In the genomic region with DNA sequence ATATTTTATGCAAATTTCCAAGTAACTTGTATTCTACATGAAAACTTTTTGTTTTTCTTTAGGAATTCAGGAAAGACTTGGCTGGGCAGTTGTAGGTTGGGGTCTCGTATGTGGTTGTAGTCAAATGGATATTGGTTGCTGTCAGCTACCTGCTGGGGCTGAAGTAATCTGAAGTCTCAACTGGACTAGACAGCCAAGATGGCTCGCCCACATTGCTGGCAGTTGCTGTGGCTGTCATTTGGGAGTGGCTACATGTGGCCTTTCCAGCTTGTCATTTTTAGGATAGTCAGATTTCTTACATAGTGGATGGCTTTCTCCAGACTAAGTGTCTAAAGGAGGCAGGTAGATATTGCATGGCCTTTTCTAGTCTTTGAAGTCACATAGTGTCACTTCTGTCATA, we compare ENCODE assay signal across 11 cellular contexts. TPM values are rescaled to one million over a fixed set of nuclear protein-coding genes. Genes with fewer than 3 reads are reported as not detected.
A peak's percentile ranks its signal among the peaks of the same experiment; 100 is the strongest.
DNase-seq lines count a peak whose midpoint lies in the region; ATAC-seq, FAIRE-seq and TF ChIP-seq lines count a peak whose summit lies in the region.
"Had no signal": no experiment of that assay in that cellular context is flagged by ENCODE, and none has a peak within 500 bp of the region (broad histone marks: within the 10 kb centered on the region; RNA-seq: fewer than 3 reads in every experiment).

No MANE protein-coding gene starts in this region.

- no TSS peak for BruUV-seq in K562 (replicated peaks; lab: Mats Ljungman, UMichigan)

- POLR2A ChIA-PET in K562 (lab: Yijun Ruan, JAX) = no interaction called here

- ATAC-seq in K562 = peak; percentile 31; the same call in 1 of the 3 replicates
- peak in 3 of 4 donors; percentile 30 to 58 (median 50) for ATAC-seq in psoas muscle
- ATAC-seq in natural killer cell = no peak

- CTCF ChIA-PET in K562 (lab: Yijun Ruan, JAX; ENCODE audit: low intra/inter-chr PET ratio) = interaction anchor here (1.2 to 1.8 kb wide), 3 partner anchors 38 to 364 kb away, joined by 3 to 6 read pairs (median 6); no protein-coding TSS in a partner anchor

- H2AFZ ChIP-seq in K562 (ENCODE audit: low read depth, low read length) = no peak overlapping the region

- H3K4me3 ChIP-seq in K562 = no peak overlapping the region
- no peak overlapping the region for H3K4me3 ChIP-seq in psoas muscle
- H3K4me3 ChIP-seq in colonic mucosa = no peak overlapping the region

- TF ChIP-seq CTCF in K562 (IDR thresholded peaks at IDR 0.05 in 2 of 3, conservative IDR thresholded peaks at IDR 0.05 in 1 of 3; ENCODE audit: insufficient read depth in 2 of 3, low read depth in 1 of 3, low read length in 3 of 3) (no peak), psoas muscle (IDR thresholded peaks at IDR 0.05) (no peak), HFFc6 (IDR thresholded peaks at IDR 0.05) (no peak), natural killer cell (IDR thresholded peaks at IDR 0.05) (no peak), colonic mucosa (IDR thresholded peaks at IDR 0.05) (no peak)

- intact Hi-C loops in K562 (cut with micrococcal nuclease) (loop anchor here (1.0 to 10.0 kb wide), 6 partner anchors 38 to 474 kb away; a partner anchor contains a TSS), psoas muscle (cut with DNase I) (loop anchor here (5.0 to 10.0 kb wide), 3 partner anchors 34 to 366 kb away; a partner anchor contains a TSS), natural killer cell (cut with micrococcal nuclease) (loop anchor here (1.0 kb wide), 1 partner anchor 364 kb away; no protein-coding TSS in a partner anchor), colonic mucosa (cut with DNase I) (no loop called here), posterior vena cava (cut with DNase I) (loop anchor here (5.0 to 10.0 kb wide), 2 partner anchors 39 to 154 kb away; no protein-coding TSS in a partner anchor)

- in situ Hi-C loops in K562 (cut with MboI) = no loop called here

- TF ChIP-seq POLR2A in K562 (conservative IDR thresholded peaks at IDR 0.05) = no peak

- peaks cover 93% of the 10 kb centered on the region for H3K79me2 ChIP-seq in K562 (ENCODE audit: control insufficient read depth, insufficient read depth, low read length)

- no peak overlapping the region for H3K27ac ChIP-seq in K562 (ENCODE audit: extremely low read depth, low read depth, low read length)
- peak overlapping the region; percentile 12 for H3K27ac ChIP-seq in psoas muscle
- no peak overlapping the region for H3K27ac ChIP-seq in colonic mucosa

- no peak overlapping the region for H3K27ac Mint-ChIP-seq in HFFc6
- no peak overlapping the region for H3K27ac Mint-ChIP-seq in natural killer cell

- H3K4me3 Mint-ChIP-seq in HFFc6 = no peak overlapping the region
- H3K4me3 Mint-ChIP-seq in natural killer cell = no peak overlapping the region
- H3K4me3 Mint-ChIP-seq: CD4-positive, alpha-beta memory T cell had no signal

- H3K9me3 Mint-ChIP-seq in HFFc6 (no peaks in the 10 kb centered on the region), natural killer cell (no peaks in the 10 kb centered on the region)
- H3K9me3 Mint-ChIP-seq: CD4-positive, alpha-beta memory T cell had no signal

- H3K4me1 ChIP-seq in K562 (replicated peaks in 1 of 2; ENCODE audit: control insufficient read depth in 2 of 2, insufficient read depth in 2 of 2, low read length in 2 of 2) (peaks cover 0 to 16% of the 10 kb centered on the region in 2 experiments; a peak in 3 of 5 replicates), psoas muscle (peaks cover 22% of the 10 kb centered on the region), colonic mucosa (no peaks in the 10 kb centered on the region)

- peaks cover 3% of the 10 kb centered on the region; the same call in 1 of the 2 replicates for H3K9me3 ChIP-seq in K562 (replicated peaks; ENCODE audit: control insufficient read depth, insufficient read depth, low read depth, low read length)
- H3K9me3 ChIP-seq in psoas muscle = no peaks in the 10 kb centered on the region
- H3K9me3 ChIP-seq in colonic mucosa = no peaks in the 10 kb centered on the region

- no peaks in the 10 kb centered on the region for H3K9me1 ChIP-seq in K562 (ENCODE audit: control insufficient read depth, insufficient read depth, low read length)

- H3K36me3 Mint-ChIP-seq in HFFc6 (ENCODE audit: low read depth) = no peaks in the 10 kb centered on the region
- no peaks in the 10 kb centered on the region for H3K36me3 Mint-ChIP-seq in natural killer cell
- H3K36me3 Mint-ChIP-seq: CD4-positive, alpha-beta memory T cell had no signal

- no peak for TF ChIP-seq EP300 in K562 (IDR thresholded peaks at IDR 0.05; ENCODE audit: low read length)

- no peak overlapping the region for H3K4me2 ChIP-seq in K562 (ENCODE audit: insufficient read depth, low read length)

- no peaks in the 10 kb centered on the region; the same call in 1 of the 2 replicates for H4K20me1 ChIP-seq in K562 (replicated peaks; ENCODE audit: control insufficient read depth, insufficient read depth, low read length)

- FAIRE-seq in K562 (lab: Jason Lieb, UNC) = no peak

- peaks cover 2% of the 10 kb centered on the region; the same call in 1 of the 2 replicates for H3K27me3 Mint-ChIP-seq in HFFc6 (ENCODE audit: insufficient read depth)
- H3K27me3 Mint-ChIP-seq in natural killer cell (ENCODE audit: low read depth in 2 of 2) = no peaks in the 10 kb centered on the region
- H3K27me3 Mint-ChIP-seq: CD4-positive, alpha-beta memory T cell had no signal

- no peak for TF ChIP-seq RAD21 in K562 (CRISPR knock-in tag; conservative IDR thresholded peaks at IDR 0.05 in 1 of 2, IDR thresholded peaks at IDR 0.05 in 1 of 2)

- H3K4me1 Mint-ChIP-seq in HFFc6 (ENCODE audit: low read depth) (peaks cover under 1% of the 10 kb centered on the region; the same call in 1 of the 2 replicates), natural killer cell (peaks cover 22 to 23% of the 10 kb centered on the region in 2 donors)

- H3K36me3 ChIP-seq in K562 (ENCODE audit: control insufficient read depth, insufficient read depth, low read length) (0 out of 3 replicates have a peak, but pooled peaks cover 3% of the 10 kb centered on the region), psoas muscle (ENCODE audit: insufficient read depth in 1 of 2, low read depth in 1 of 2) (no peaks in the 10 kb centered on the region), colonic mucosa (no peaks in the 10 kb centered on the region)

- H3K27me3 ChIP-seq in K562 (ENCODE audit: control insufficient read depth in 2 of 2, insufficient read depth in 2 of 2, low read length in 2 of 2) (no peaks in the 10 kb centered on the region), psoas muscle (ENCODE audit: insufficient read depth in 3 of 3, low read length in 2 of 3) (no peaks in the 10 kb centered on the region), colonic mucosa (no peaks in the 10 kb centered on the region)

- H3K9ac ChIP-seq in K562 (ENCODE audit: insufficient read depth in 1 of 2, low read depth in 2 of 2, low read length in 2 of 2) = no peak overlapping the region; a peak in 1 of 4 replicates
- no peak overlapping the region for H3K9ac ChIP-seq in colonic mucosa (ENCODE audit: low read depth in 2 of 2, low read length in 2 of 2)

- DNase-seq in K562 (ENCODE audit: extremely low read depth in 1 of 4, low spot score in 3 of 4) (no peak), myocyte (ENCODE audit: low read depth) (peak; percentile 65), psoas muscle (no peak), HFFc6 (no peak), natural killer cell (no peak), colonic mucosa (no peak), posterior vena cava (ENCODE audit: low spot score) (no peak)
- DNase-seq: 8988T, COR-L47, GOT3 had no signal

- 64% methylated on average over 2 of the region's 2 CpGs for WGBS in K562 (ENCODE audit: insufficient coverage, low coverage, missing lambda C conversion rate)
- WGBS in psoas muscle, 3 donors = 59 to 78% (median 59%) methylated on average over 2 of the region's 2 CpGs

TF ChIP-seq in K562, 482 proteins besides CTCF, POLR2A, EP300 and RAD21 (continues in another document):
- TF ChIP-seq EP400 (IDR thresholded peaks at IDR 0.05) (no peak), MCM5 (IDR thresholded peaks at IDR 0.05; ENCODE audit: low read depth) (no peak), PHF8 (IDR thresholded peaks at IDR 0.05; ENCODE audit: borderline replicate concordance, low read length) (no peak), RBM14 (IDR thresholded peaks at IDR 0.05; ENCODE audit: borderline replicate concordance, insufficient read depth, low read depth, low read length) (no peak)

RNA-seq across cellular contexts. Expression of a gene that starts 32.6 kb away (rescaled TPM):
- total RNA-seq in K562 (2011; cell fraction: chromatin; rRNA removed; ENCODE audit: low replicate concordance) = 16.4 and 84.1 TPM in 2 replicates
- 24.0 and 28.2 TPM in 2 replicates for total RNA-seq in K562 (2011; cell fraction: nucleolus; rRNA removed)
- 25.2 and 30.2 TPM in 2 replicates for total RNA-seq in K562 (2011; cell fraction: nucleoplasm; rRNA removed)
- total RNA-seq in K562 (2014; rRNA removed) (21.3 and 45.1 TPM in 2 replicates), K562 (2014; rRNA removed; fragmentation: Illumina TruSeq; extraction: Trizol) (34.7 and 41.8 TPM in 2 replicates), K562 (2015; rRNA removed; fragmentation: Illumina TruSeq; extraction: Trizol) (30.1 and 34.7 TPM in 2 replicates), K562 (2021) (24.7 and 25.0 TPM in 2 replicates), myocyte (16.1 and 40.7 TPM in 2 replicates), psoas muscle (10 to 100 TPM; 14.4 to 27.8 (median 21.3) TPM), natural killer cell (10 to 100 TPM; 12.1 to 18.2 (median 16.1) TPM), colonic mucosa (10 to 100 TPM; 12.6 to 15.2 TPM), posterior vena cava (10 to 100 TPM; 13.1 to 17.6 TPM)
- polyA plus RNA-seq in K562 (2011; rRNA removed) (24.9 and 42.5 TPM in 2 replicates), K562 (2014; fragmentation: Illumina TruSeq; extraction: Trizol) (40.4 and 42.8 TPM in 2 replicates), K562 (2014; fragmentation: Nextera tagmentation; extraction: Ambion mirVana) (10 to 100 TPM; 13.9 to 17.0 TPM), K562 (2014; rRNA removed) (14.2 and 17.3 TPM in 2 replicates), psoas muscle (1 to 10 TPM; 7.4 to 9.1 (median 8.2) TPM)
- 3.8 and 8.0 TPM in 2 replicates for polyA plus RNA-seq in K562 (2011; cell fraction: cytosol; rRNA removed)
- polyA plus RNA-seq in K562 (2011; cell fraction: nucleus; rRNA removed) = 20.7 and 27.0 TPM in 2 replicates
- polyA plus RNA-seq in K562 (2012) = 20.9 and 30.9 TPM in 2 replicates
- 21.3 and 30.5 TPM in 2 replicates for polyA minus RNA-seq in K562 (2011; rRNA and poly(A)+ RNA removed)
- polyA minus RNA-seq in K562 (2011; cell fraction: cytosol; rRNA and poly(A)+ RNA removed) = 16.7 and 23.3 TPM in 2 replicates
- 13.7 and 44.5 TPM in 2 replicates for polyA minus RNA-seq in K562 (2011; cell fraction: nucleus; rRNA and poly(A)+ RNA removed)
- 4.6 TPM for polyA plus RNA-seq in myocyte (2012)
- total RNA-seq in HFFc6 (2021; fragmentation: NEBNext Ultra II Directional; extraction: Animal tissue kit (Norgen Biotek cat#: 25700)) = 1 to 10 TPM; 5.7 to 8.6 (median 6.3) TPM

Comparison
In these comparisons a context has a peak if more than half of its experiments do, and no peak if none do; other contexts are left out.
1. ATAC-seq: peak in K562 (single experiment) and psoas muscle (3 of 4); none in natural killer cell (0 of 3).